Comparison of ENCODE assay signal across 12 cellular contexts in genomic region chr4:57044279-57044678, GRCh38.
A peak's percentile ranks its signal among the peaks of the same experiment; 100 is the strongest.
DNase-seq lines count a peak whose midpoint lies in the region; ATAC-seq and TF ChIP-seq lines count a peak whose summit lies in the region.
"Had no signal": no experiment of that assay in that cellular context is flagged by ENCODE, and none has a peak within 500 bp of the region (broad histone marks: within the 10 kb centered on the region; RNA-seq: fewer than 3 reads in every experiment).

No MANE protein-coding gene starts in this region.

- DNase-seq in right atrium auricular region (ENCODE audit: low spot score) (no peak), cardiac septum (ENCODE audit: low spot score) (no peak), esophagus muscularis mucosa (ENCODE audit: extremely low spot score) (peak; percentile 1), osteocyte (ENCODE audit: extremely low spot score, unreplicated experiment) (no peak), vagina (ENCODE audit: extremely low spot score in 2 of 2) (no peak), CD14-positive monocyte (ENCODE audit: low spot score) (no peak), NCI-H2171 (lab: John Stamatoyannopoulos, UW) (no peak)
- DNase-seq: DND-41; effector memory CD8-positive, alpha-beta T cell; naive thymus-derived CD8-positive, alpha-beta T cell; stimulated activated naive CD8-positive, alpha-beta T cell treated with anti-CD3 and anti-CD28 coated beads, Interleukin-15, amount 100 ng/mL, for 72 hours had no signal

- H3K36me3 Mint-ChIP-seq in osteocyte (ENCODE audit: unreplicated experiment) = peaks cover 47% of the 10 kb centered on the region
- H3K36me3 Mint-ChIP-seq in CD14-positive monocyte = peaks cover 9 to 16% of the 10 kb centered on the region in 2 donors

- WGBS in esophagus muscularis mucosa = 57% methylated on average over 1 of the region's 1 CpG

- peaks cover 97% of the 10 kb centered on the region for H3K4me1 Mint-ChIP-seq in osteocyte (ENCODE audit: unreplicated experiment)
- no peaks in the 10 kb centered on the region for H3K4me1 Mint-ChIP-seq in CD14-positive monocyte
- H3K4me1 Mint-ChIP-seq: naive thymus-derived CD8-positive, alpha-beta T cell; stimulated activated naive CD8-positive, alpha-beta T cell treated with anti-CD3 and anti-CD28 coated beads, Interleukin-15, amount 100 ng/mL, for 72 hours had no signal

- ATAC-seq in GM19463 (IDR thresholded peaks at IDR 0.05; ENCODE audit: unreplicated experiment) = no peak
- ATAC-seq: effector memory CD8-positive, alpha-beta T cell; naive thymus-derived CD8-positive, alpha-beta T cell; stimulated activated naive CD8-positive, alpha-beta T cell treated with anti-CD3 and anti-CD28 coated beads, Interleukin-15, amount 100 ng/mL, for 72 hours had no signal

- H3K9me3 ChIP-seq in right atrium auricular region (no peaks in the 10 kb centered on the region), esophagus muscularis mucosa (no peaks in the 10 kb centered on the region), vagina (no peaks in the 10 kb centered on the region)

- H3K4me3 ChIP-seq in right atrium auricular region = no peak overlapping the region
- H3K4me3 ChIP-seq in esophagus muscularis mucosa = no peak overlapping the region
- H3K4me3 ChIP-seq in vagina = no peak overlapping the region

- H3K4me1 ChIP-seq in right atrium auricular region (peaks cover 0 to 65% of the 10 kb centered on the region in 2 donors), esophagus muscularis mucosa (peaks cover 69 to 78% (median 75%) of the 10 kb centered on the region in 4 donors), vagina (peaks cover 39% of the 10 kb centered on the region)

- TF ChIP-seq EP300 in esophagus muscularis mucosa (IDR thresholded peaks at IDR 0.05) = no peak

- H3K9me3 Mint-ChIP-seq in osteocyte (ENCODE audit: unreplicated experiment) = no peaks in the 10 kb centered on the region
- peaks cover 0 to 8% (median 3%) of the 10 kb centered on the region in 7 donors for H3K9me3 Mint-ChIP-seq in CD14-positive monocyte
- H3K9me3 Mint-ChIP-seq: effector memory CD8-positive, alpha-beta T cell had no signal

- TF ChIP-seq POLR2A in esophagus muscularis mucosa (IDR thresholded peaks at IDR 0.05; ENCODE audit: low read depth) (no peak), vagina (IDR thresholded peaks at IDR 0.05) (no peak)

- H3K27ac Mint-ChIP-seq in osteocyte (ENCODE audit: unreplicated experiment) (peak overlapping the region; percentile 92), CD14-positive monocyte (peak overlapping the region in 1 of 7 donors; percentile 58)
- H3K27ac Mint-ChIP-seq: effector memory CD8-positive, alpha-beta T cell; naive thymus-derived CD8-positive, alpha-beta T cell; stimulated activated naive CD8-positive, alpha-beta T cell treated with anti-CD3 and anti-CD28 coated beads, Interleukin-15, amount 100 ng/mL, for 72 hours had no signal

- no peaks in the 10 kb centered on the region for H3K36me3 ChIP-seq in right atrium auricular region
- H3K36me3 ChIP-seq in esophagus muscularis mucosa = peaks cover 0 to 16% (median 7%) of the 10 kb centered on the region in 4 donors
- no peaks in the 10 kb centered on the region for H3K36me3 ChIP-seq in vagina

- H3K27me3 ChIP-seq in right atrium auricular region (no peaks in the 10 kb centered on the region), esophagus muscularis mucosa (no peaks in the 10 kb centered on the region), vagina (no peaks in the 10 kb centered on the region)

- H3K27ac ChIP-seq in right atrium auricular region (peak overlapping the region; percentile 70 to 76), esophagus muscularis mucosa (replicated peaks in 1 of 4) (peak overlapping the region; percentile 53 to 71 (median 67)), vagina (peak overlapping the region; percentile 83)

- H3K4me3 Mint-ChIP-seq in osteocyte (ENCODE audit: unreplicated experiment) (peak overlapping the region; percentile 33), CD14-positive monocyte (no peak overlapping the region)
- H3K4me3 Mint-ChIP-seq: effector memory CD8-positive, alpha-beta T cell; naive thymus-derived CD8-positive, alpha-beta T cell; stimulated activated naive CD8-positive, alpha-beta T cell treated with anti-CD3 and anti-CD28 coated beads, Interleukin-15, amount 100 ng/mL, for 72 hours had no signal

- intact Hi-C loops in cardiac septum (cut with DNase I) (loop anchor here (2.0 to 5.0 kb wide), 2 partner anchors 38 to 67 kb away; partner anchors contain the start of gene IGFBP7), esophagus muscularis mucosa (cut with DNase I) (no loop called here), vagina (cut with DNase I) (loop anchor here (5.0 kb wide), 1 partner anchor 73 kb away; no protein-coding TSS in a partner anchor), CD14-positive monocyte (cut with micrococcal nuclease) (no loop called here)

- no peaks in the 10 kb centered on the region for H3K27me3 Mint-ChIP-seq in osteocyte (ENCODE audit: unreplicated experiment)
- peaks cover 0 to 1% (median 0%) of the 10 kb centered on the region in 3 donors for H3K27me3 Mint-ChIP-seq in CD14-positive monocyte (ENCODE audit: low read depth in 3 of 3)

- TF ChIP-seq CTCF in right atrium auricular region (IDR thresholded peaks at IDR 0.05) (no peak), esophagus muscularis mucosa (IDR thresholded peaks at IDR 0.05) (no peak), osteocyte (IDR thresholded peaks at IDR 0.05) (no peak), vagina (IDR thresholded peaks at IDR 0.05) (no peak), CD14-positive monocyte (IDR thresholded peaks at IDR 0.05) (no peak)

Comparison
In these comparisons a context has a peak if more than half of its experiments do, and no peak if none do; other contexts are left out.
1. intact Hi-C loops: an anchor here in cardiac septum (2.0 to 5.0 kb wide) and vagina (5.0 kb wide); none called in esophagus muscularis mucosa and CD14-positive monocyte.